In genomic region chr9:94039786-94040185, GRCh38 we compare ENCODE assay signal across 27 cellular contexts.
"Had no signal": no experiment of that assay in that cellular context is flagged by ENCODE, and none has a peak within 500 bp of the region (broad histone marks: within the 10 kb centered on the region; RNA-seq: fewer than 3 reads in every experiment).

No MANE protein-coding gene starts in this region.

- ATAC-seq: stimulated activated effector memory CD8-positive, alpha-beta T cell treated with anti-CD3 and anti-CD28 coated beads, Interleukin-12 subunit alpha, Interleukin-12 subunit beta, amount 100 ng/mL, for 72 hours; stimulated activated memory B cell treated with anti-CD40 and anti-IgM and Interleukin-4, amounts not matched to agents 10 μg/mL and 1 μg/mL and 100 μg/mL, for 72 hours; stimulated activated naive B cell treated with anti-CD40 and anti-IgM and Interleukin-4, amounts not matched to agents 10 μg/mL and 1 μg/mL and 100 μg/mL, for 72 hours; stimulated activated naive CD8-positive, alpha-beta T cell treated with anti-CD3 and anti-CD28 coated beads, Interleukin-15, amount 100 ng/mL, for 72 hours; stimulated activated naive CD8-positive, alpha-beta T cell treated with anti-CD3 and anti-CD28 coated beads, Interleukin-15, Interleukin-2, amounts not matched to agents 100 U/mL and 50 U/mL, for 24 hours; upper lobe of right lung had no signal

- H3K4me3 ChIP-seq: stomach, suprapubic skin, testis, thoracic aorta, thyroid gland, tibial artery, tibial nerve, transverse colon, upper lobe of left lung, upper lobe of right lung, uterus, vagina had no signal

- DNase-seq: stimulated activated CD4-positive, alpha-beta T cell treated with anti-CD3 and anti-CD28 coated beads, Interleukin-2, amount 100 ng/mL, for 48 hours; stimulated activated CD4-positive, alpha-beta T cell treated with anti-CD3 and anti-CD28 coated beads, Interleukin-4, amount 100 ng/mL, for 1 hour; stimulated activated CD4-positive, alpha-beta T cell treated with anti-CD3 and anti-CD28 coated beads, Interleukin-4, amount 100 ng/mL, for 24 hours; stimulated activated CD4-positive, alpha-beta T cell treated with anti-CD3 and anti-CD28 coated beads, Interleukin-4, amount 100 ng/mL, for 4 hours; stimulated activated CD8-positive, alpha-beta memory T cell treated with anti-CD3 and anti-CD28 coated beads, Interleukin-4, amount 100 ng/mL, for 48 hours; stimulated activated naive B cell treated with anti-CD40 and anti-IgM and Interleukin-4, amounts not matched to agents 10 μg/mL and 1 μg/mL and 100 μg/mL, for 72 hours; stimulated activated naive CD4-positive, alpha-beta T cell; stimulated activated naive CD4-positive, alpha-beta T cell treated with Interleukin-2 at 50 U/mL for 16 hours; stimulated activated naive CD8-positive, alpha-beta T cell treated with anti-CD3 and anti-CD28 coated beads, Interleukin-15, amount 100 ng/mL, for 72 hours; stimulated activated naive CD8-positive, alpha-beta T cell treated with anti-CD3 and anti-CD28 coated beads, Interleukin-15, Interleukin-2, amounts not matched to agents 100 U/mL and 50 U/mL, for 24 hours; stomach; substantia nigra; testis; thyroid gland; tibial artery; transverse colon; trophoblast cell; upper lobe of left lung; upper lobe of right lung; uterus had no signal

- H3K4me1 ChIP-seq: stomach, suprapubic skin, testis, thyroid gland, tibial artery, transverse colon, upper lobe of left lung, upper lobe of right lung, uterus, vagina had no signal

- FAIRE-seq: urothelium cell line had no signal

- H3K36me3 ChIP-seq: stomach, suprapubic skin, thoracic aorta, thyroid gland, tibial artery, transverse colon, upper lobe of left lung, upper lobe of right lung, uterus, vagina had no signal

- H3K9me3 ChIP-seq: stomach, suprapubic skin, testis, thoracic aorta, thyroid gland, tibial artery, transverse colon, upper lobe of left lung, upper lobe of right lung, uterus, vagina had no signal

- H3K27ac ChIP-seq: stomach, suprapubic skin, testis, thoracic aorta, thyroid gland, tibial artery, tibial nerve, transverse colon, upper lobe of left lung, upper lobe of right lung, uterus, vagina had no signal
